ENCODE assay signal across 32 cellular contexts in genomic region chr1:92016720-92017316, GRCh38. TPM values are rescaled to one million over a fixed set of nuclear protein-coding genes. Genes with fewer than 3 reads are reported as not detected.
DNase-seq lines count a peak whose midpoint lies in the region; ATAC-seq, FAIRE-seq and TF ChIP-seq lines count a peak whose summit lies in the region.
"Had no signal": no experiment of that assay in that cellular context is flagged by ENCODE, and none has a peak within 500 bp of the region (broad histone marks: within the 10 kb centered on the region; RNA-seq: fewer than 3 reads in every experiment).

No MANE protein-coding gene starts in this region.

- H3K79me1 ChIP-seq in H1 (ENCODE audit: low read depth, low read length): no peaks in the 10 kb centered on the region

- WGBS in H1 (ENCODE audit: extremely low coverage in 1 of 2, insufficient coverage in 1 of 2, insufficient read length in 1 of 2, insufficient replicate concordance in 2 of 2, low coverage in 1 of 2, low lambda C conversion rate in 2 of 2, missing lambda C conversion rate in 1 of 2), 2 experiments: 87 to 100% methylated on average over 1 to 5 of the region's 5 CpGs
- WGBS in suprapubic skin: 89% methylated on average over 5 of the region's 5 CpGs

- CTCF ChIA-PET in CD8-positive, alpha-beta memory T cell (lab: Charles Lee): no interaction called here
- CTCF ChIA-PET in H1 (lab: Charles Lee; ENCODE audit: partially characterized antibody): no interaction called here

- TF ChIP-seq RAD21 in H1 (IDR thresholded peaks at IDR 0.05 in 1 of 2, conservative IDR thresholded peaks at IDR 0.05 in 1 of 2; ENCODE audit: low read depth in 2 of 2, low read length in 2 of 2): no peak

- H2BK120ac ChIP-seq in H1 (replicated peaks; ENCODE audit: low read depth, low read length): no peak overlapping the region

- H3K4me2 ChIP-seq in GM23338: no peak overlapping the region
- no peak overlapping the region for H3K4me2 ChIP-seq in H1 (ENCODE audit: insufficient read depth in 1 of 2, low read depth in 2 of 2, low read length in 2 of 2)

- H3K4me3 Mint-ChIP-seq in CD8-positive, alpha-beta memory T cell: peak overlapping the region in 6 of 7 donors; percentile 28 to 84 (median 48)
- no peak overlapping the region for H3K4me3 Mint-ChIP-seq in GM23338
- H3K4me3 Mint-ChIP-seq in T-helper 2 cell treated with Interferon-gamma antibody and Interleukin-4, amounts not matched to agents 5 μg/mL and 100 μg/mL, for 36 hours: peak overlapping the region; percentile 40
- H3K4me3 Mint-ChIP-seq: activated CD8-positive, alpha-beta T cell treated with anti-CD3 and anti-CD28 coated beads, Interleukin-2, amount 10 ng/mL, durations not matched to agents 7 days and 5 days; activated naive CD4-positive, alpha-beta T cell treated with anti-CD3 and anti-CD28 coated beads, Interleukin-2, amount 10 ng/mL, durations not matched to agents 7 days and 5 days had no signal

- ATAC-seq in GM23338: no peak
- ATAC-seq in HG03139 (IDR thresholded peaks at IDR 0.05; ENCODE audit: unreplicated experiment): no peak
- ATAC-seq: activated CD8-positive, alpha-beta T cell treated with anti-CD3 and anti-CD28 coated beads, Interleukin-2, amount 10 ng/mL, durations not matched to agents 7 days and 5 days; HCT116; left lobe of liver; right cardiac atrium; stimulated activated naive CD8-positive, alpha-beta T cell treated with anti-CD3 and anti-CD28 coated beads, Interleukin-15, Interleukin-2, amounts not matched to agents 100 U/mL and 50 U/mL, for 24 hours had no signal

- no peak overlapping the region for H4K5ac ChIP-seq in H1 (ENCODE audit: insufficient read length, low read depth, low read length)

- no peaks in the 10 kb centered on the region for H3K27me3 ChIP-seq in CD8-positive, alpha-beta memory T cell (ENCODE audit: insufficient read depth, low read length, poor library complexity, severe bottlenecking)
- no peaks in the 10 kb centered on the region for H3K27me3 ChIP-seq in GM23338 (ENCODE audit: insufficient read depth)
- no peaks in the 10 kb centered on the region for H3K27me3 ChIP-seq in H1 (replicated peaks in 1 of 4; ENCODE audit: control insufficient read depth in 3 of 4, extremely low read depth in 1 of 4, insufficient read depth in 3 of 4, low read length in 3 of 4)
- H3K27me3 ChIP-seq in suprapubic skin: peaks cover 5% of the 10 kb centered on the region
- H3K27me3 ChIP-seq: testis had no signal

- no peak for FAIRE-seq in H1 (lab: Jason Lieb, UNC)
- FAIRE-seq: bronchial epithelial cell, TTC549 had no signal

- peak overlapping the region in 7 of 8 donors; percentile 24 to 93 (median 72) for H3K27ac Mint-ChIP-seq in CD8-positive, alpha-beta memory T cell
- no peak overlapping the region for H3K27ac Mint-ChIP-seq in GM23338
- H3K27ac Mint-ChIP-seq in T-helper 2 cell treated with Interferon-gamma antibody and Interleukin-4, amounts not matched to agents 5 μg/mL and 100 μg/mL, for 36 hours: peak overlapping the region; percentile 21
- H3K27ac Mint-ChIP-seq: activated CD8-positive, alpha-beta T cell treated with anti-CD3 and anti-CD28 coated beads, Interleukin-2, amount 10 ng/mL, durations not matched to agents 7 days and 5 days; activated naive CD4-positive, alpha-beta T cell treated with anti-CD3 and anti-CD28 coated beads, Interleukin-2, amount 10 ng/mL, durations not matched to agents 7 days and 5 days had no signal

- no peak overlapping the region for H4K8ac ChIP-seq in H1 (ENCODE audit: extremely low read depth, insufficient read depth, low read length)

- no peak for TF ChIP-seq CTCF in GM23338 (conservative IDR thresholded peaks at IDR 0.05; ENCODE audit: low read depth in 2 of 2)
- TF ChIP-seq CTCF in H1 (IDR thresholded peaks at IDR 0.05; ENCODE audit: control extremely low read depth in 1 of 3, insufficient read depth in 1 of 3, low read depth in 1 of 3, low read length in 3 of 3): no peak
- no peak for TF ChIP-seq CTCF in suprapubic skin (IDR thresholded peaks at IDR 0.05)

- H3K18ac ChIP-seq in H1 (ENCODE audit: extremely low read depth, low read length): no peak overlapping the region

- no peak overlapping the region for H4K91ac ChIP-seq in H1 (replicated peaks; ENCODE audit: insufficient read length, low read length)

- no peak overlapping the region for H3K27ac ChIP-seq in CD8-positive, alpha-beta memory T cell (ENCODE audit: low read depth, low read length)
- H3K27ac ChIP-seq in GM23338 (ENCODE audit: low read depth) (no peak overlapping the region), H1 (ENCODE audit: low read depth, low read length) (no peak overlapping the region), suprapubic skin (no peak overlapping the region)
- H3K27ac ChIP-seq: C4-2B, epithelial cell of prostate, SJSA1, testis had no signal

- no peak overlapping the region for H2BK20ac ChIP-seq in H1 (ENCODE audit: low read length)

- peaks cover 0 to 5% (median 0%) of the 10 kb centered on the region in 5 donors for H3K9me3 Mint-ChIP-seq in CD8-positive, alpha-beta memory T cell
- no peaks in the 10 kb centered on the region; the same call in 2 of the 3 replicates for H3K9me3 Mint-ChIP-seq in GM23338
- H3K9me3 Mint-ChIP-seq in T-helper 2 cell treated with Interferon-gamma antibody and Interleukin-4, amounts not matched to agents 5 μg/mL and 100 μg/mL, for 36 hours: no peaks in the 10 kb centered on the region
- H3K9me3 Mint-ChIP-seq: activated naive CD4-positive, alpha-beta T cell treated with anti-CD3 and anti-CD28 coated beads, Interleukin-2, amount 10 ng/mL, durations not matched to agents 7 days and 5 days had no signal

- H3K4me3 ChIP-seq in CD8-positive, alpha-beta memory T cell (ENCODE audit: low read length): no peak overlapping the region
- H3K4me3 ChIP-seq in GM23338 (no peak overlapping the region), H1 (ENCODE audit: extremely low read depth in 1 of 4, insufficient read depth in 2 of 4, low read depth in 3 of 4, low read length in 4 of 4) (no peak overlapping the region), suprapubic skin (no peak overlapping the region)
- H3K4me3 ChIP-seq: SJSA1, testis had no signal

- H2BK5ac ChIP-seq in H1 (ENCODE audit: low read depth, low read length): no peak overlapping the region

- H2BK15ac ChIP-seq in H1 (ENCODE audit: low read length): no peak overlapping the region

- peaks cover 15 to 20% (median 18%) of the 10 kb centered on the region in 3 donors for H3K4me1 Mint-ChIP-seq in CD8-positive, alpha-beta memory T cell
- H3K4me1 Mint-ChIP-seq in GM23338: no peaks in the 10 kb centered on the region
- peaks cover 15% of the 10 kb centered on the region for H3K4me1 Mint-ChIP-seq in T-helper 2 cell treated with Interferon-gamma antibody and Interleukin-4, amounts not matched to agents 5 μg/mL and 100 μg/mL, for 36 hours (ENCODE audit: low read depth)

- H2AFZ ChIP-seq in GM23338 (peak overlapping the region; percentile 57; the same call in 1 of the 2 replicates), H1 (ENCODE audit: low read length) (0 out of 2 replicates have a peak overlapping the region, but pooled peaks have one; percentile 9)

- H3K4ac ChIP-seq in H1 (replicated peaks; ENCODE audit: insufficient read length, low read depth, low read length): no peak overlapping the region

- no peak overlapping the region for H3K23ac ChIP-seq in H1 (ENCODE audit: insufficient read length)

- no peaks in the 10 kb centered on the region for H3K9me3 ChIP-seq in CD8-positive, alpha-beta memory T cell (ENCODE audit: low read length)
- no peaks in the 10 kb centered on the region for H3K9me3 ChIP-seq in H1 (ENCODE audit: insufficient read depth in 2 of 2, low read depth in 1 of 2, low read length in 1 of 2)
- no peaks in the 10 kb centered on the region for H3K9me3 ChIP-seq in suprapubic skin
- H3K9me3 ChIP-seq: SJSA1, testis had no signal

- no peaks in the 10 kb centered on the region for H3K9me2 ChIP-seq in GM23338 (ENCODE audit: insufficient read depth)

- H3K79me2 ChIP-seq in GM23338 (replicated peaks; ENCODE audit: insufficient read depth) (no peaks in the 10 kb centered on the region), H1 (ENCODE audit: control insufficient read depth in 1 of 2, insufficient read depth in 2 of 2, low read length in 2 of 2) (no peaks in the 10 kb centered on the region)

- POLR2A ChIA-PET in CD8-positive, alpha-beta memory T cell (lab: Charles Lee): no interaction called here
- POLR2A ChIA-PET in H1 (lab: Charles Lee; ENCODE audit: partially characterized antibody): no interaction called here

- no peak overlapping the region for H3K9ac ChIP-seq in H1 (replicated peaks in 1 of 4; ENCODE audit: extremely low read depth in 1 of 4, low read depth in 3 of 4, low read length in 3 of 4)

- no peak overlapping the region for H3K14ac ChIP-seq in H1 (ENCODE audit: insufficient read length)

- H2BK12ac ChIP-seq in H1 (ENCODE audit: low read depth, low read length): no peak overlapping the region

- no peak overlapping the region for H2AK5ac ChIP-seq in H1 (ENCODE audit: low read depth, low read length)

- H3K23me2 ChIP-seq in H1 (ENCODE audit: low read depth, low read length): no peaks in the 10 kb centered on the region

- no peaks in the 10 kb centered on the region for H3F3A ChIP-seq in GM23338 (replicated peaks; ENCODE audit: low read depth)

- H3K27me3 Mint-ChIP-seq in CD8-positive, alpha-beta memory T cell: peaks cover under 1 to 3% of the 10 kb centered on the region in 2 donors
- H3K27me3 Mint-ChIP-seq in GM23338 (ENCODE audit: insufficient read depth, low read depth, poor library complexity): peaks cover 1% of the 10 kb centered on the region
- H3K27me3 Mint-ChIP-seq in T-helper 2 cell treated with Interferon-gamma antibody and Interleukin-4, amounts not matched to agents 5 μg/mL and 100 μg/mL, for 36 hours (ENCODE audit: low read depth): peaks cover 22% of the 10 kb centered on the region

- peak in 1 of 5 donors; percentile 2 for DNase-seq in CD8-positive, alpha-beta memory T cell
- DNase-seq in GM23338 (ENCODE audit: low spot score) (no peak), H1 (ENCODE audit: low read depth in 1 of 2, low spot score in 2 of 2) (no peak), retina (no peak), AML-193 (lab: John Stamatoyannopoulos, UW) (no peak), suprapubic skin (ENCODE audit: low spot score in 2 of 2) (no peak)
- DNase-seq in T-helper 2 cell treated with Interferon-gamma antibody and Interleukin-4, amounts not matched to agents 5 μg/mL and 100 μg/mL, for 36 hours (ENCODE audit: low spot score): peak; percentile 10
- DNase-seq: activated CD4-positive, alpha-beta T cell treated with anti-CD3 and anti-CD28 coated beads for 1 hour; activated CD8-positive, alpha-beta T cell treated with anti-CD3 and anti-CD28 coated beads, Interleukin-2, amount 10 ng/mL, durations not matched to agents 7 days and 5 days; activated naive CD4-positive, alpha-beta T cell treated with anti-CD3 and anti-CD28 coated beads, Interleukin-2, amount 10 ng/mL, durations not matched to agents 7 days and 5 days; aorta; effector CD8-positive, alpha-beta T cell; Kasumi-1; MV-4-11; NCI-H1436 treated with DMSO at 0.1 percent for 48 hours; NCI-H446; NCI-H774; right cardiac atrium; stimulated activated CD4-positive, alpha-beta T cell treated with anti-CD3 and anti-CD28 coated beads, Interleukin-1b, Interleukin-23, amount 100 ng/mL, for 48 hours; stimulated activated naive CD8-positive, alpha-beta T cell treated with anti-CD3 and anti-CD28 coated beads, Interleukin-15, Interleukin-2, amounts not matched to agents 100 U/mL and 50 U/mL, for 24 hours; T-helper 1 cell; testis had no signal

- peaks cover 10% of the 10 kb centered on the region for H3K4me1 ChIP-seq in CD8-positive, alpha-beta memory T cell (ENCODE audit: insufficient read depth, low read length)
- H3K4me1 ChIP-seq in GM23338 (ENCODE audit: insufficient read depth): no peaks in the 10 kb centered on the region
- H3K4me1 ChIP-seq in H1 (replicated peaks in 1 of 4; ENCODE audit: control insufficient read depth in 3 of 4, insufficient read depth in 4 of 4, low read length in 3 of 4): no peaks in the 10 kb centered on the region
- H3K4me1 ChIP-seq in suprapubic skin: no peaks in the 10 kb centered on the region
- H3K4me1 ChIP-seq: SJSA1, testis had no signal

- H4K20me1 ChIP-seq in GM23338 (replicated peaks; ENCODE audit: insufficient read depth) (no peaks in the 10 kb centered on the region), H1 (replicated peaks in 1 of 2; ENCODE audit: control insufficient read depth in 1 of 2, insufficient read depth in 2 of 2, low read length in 2 of 2) (no peaks in the 10 kb centered on the region)

- TF ChIP-seq EP300 in H1 (IDR thresholded peaks at IDR 0.05; ENCODE audit: borderline replicate concordance in 1 of 2, low read depth in 2 of 2, low read length in 2 of 2): no peak
- TF ChIP-seq EP300 in suprapubic skin (IDR thresholded peaks at IDR 0.05): no peak

- no peak overlapping the region for H3K56ac ChIP-seq in H1 (replicated peaks; ENCODE audit: insufficient read length, low read depth, low read length)

- TF ChIP-seq POLR2A in H1 (IDR thresholded peaks at IDR 0.05; ENCODE audit: control extremely low read depth in 1 of 2, low read depth in 2 of 2, low read length in 2 of 2): no peak
- TF ChIP-seq POLR2A in suprapubic skin (IDR thresholded peaks at IDR 0.05): no peak

- peaks cover 0 to 10% (median 0%) of the 10 kb centered on the region in 3 donors for H3K36me3 Mint-ChIP-seq in CD8-positive, alpha-beta memory T cell
- H3K36me3 Mint-ChIP-seq in GM23338 (ENCODE audit: low read depth): no peaks in the 10 kb centered on the region
- H3K36me3 Mint-ChIP-seq in T-helper 2 cell treated with Interferon-gamma antibody and Interleukin-4, amounts not matched to agents 5 μg/mL and 100 μg/mL, for 36 hours (ENCODE audit: low read depth): no peaks in the 10 kb centered on the region
- H3K36me3 Mint-ChIP-seq: activated naive CD4-positive, alpha-beta T cell treated with anti-CD3 and anti-CD28 coated beads, Interleukin-2, amount 10 ng/mL, durations not matched to agents 7 days and 5 days had no signal

- H3K36me3 ChIP-seq in CD8-positive, alpha-beta memory T cell (ENCODE audit: insufficient read depth, low read length): no peaks in the 10 kb centered on the region
- H3K36me3 ChIP-seq in GM23338 (ENCODE audit: insufficient read depth) (no peaks in the 10 kb centered on the region), H1 (ENCODE audit: control insufficient read depth in 2 of 4, insufficient read depth in 4 of 4, low read length in 3 of 4) (no peaks in the 10 kb centered on the region), suprapubic skin (no peaks in the 10 kb centered on the region)
- H3K36me3 ChIP-seq: SJSA1 had no signal

RNA-seq across cellular contexts. Expression of gene EPHX4, which starts 13.0 kb away (rescaled TPM):
- under 1 TPM; 0.15 to 0.62 TPM for total RNA-seq in CD8-positive, alpha-beta memory T cell
- 2.2 TPM for polyA plus RNA-seq in CD8-positive, alpha-beta memory T cell
- 1.1 TPM in 1 of 2 replicates, not detected in the other for total RNA-seq in GM23338 (2014; rRNA removed; shearing (Covaris generic))
- polyA plus RNA-seq in GM23338 (2016; fragmentation: Nextera tagmentation; extraction: Ambion mirVana) (1.1 and 1.3 TPM in 2 replicates), H1 (2011; rRNA removed) (0.27 and 0.44 TPM in 2 replicates)
- 0.88 TPM in 2 replicates for total RNA-seq in H1 (2021; fragmentation: NEBNext Ultra II Directional; extraction: Animal tissue kit (Norgen Biotek cat#: 25700))
- polyA plus RNA-seq in H1 (2011; cell fraction: cytosol; rRNA removed): 0.56 TPM
- polyA plus RNA-seq in H1 (2011; cell fraction: nucleus; rRNA removed): 0.33 TPM
- 0.29 to 0.73 TPM (median 0.55 TPM) in 4 replicates for polyA plus RNA-seq in H1 (2012, experiment 1 of 2)
- 0.63 TPM for polyA plus RNA-seq in H1 (2012, experiment 2 of 2)
- polyA plus RNA-seq in H1 (2013, experiment 1 of 2): 1.7 TPM
- 2.1 TPM for polyA plus RNA-seq in H1 (2013, experiment 2 of 2)
- 0.13 TPM in 1 of 2 replicates, not detected in the other for polyA minus RNA-seq in H1 (2011; rRNA and poly(A)+ RNA removed)
- not detected for polyA minus RNA-seq in H1 (2011; cell fraction: cytosol; rRNA and poly(A)+ RNA removed)
- 0.60 TPM for polyA minus RNA-seq in H1 (2011; cell fraction: nucleus; rRNA and poly(A)+ RNA removed)
- 1 to 10 TPM in 1 of 4 donors, under 1 TPM in 2, not detected in 1; 0.55 to 2.6 (median 0.68) TPM for total RNA-seq in suprapubic skin
- total RNA-seq: activated CD8-positive, alpha-beta T cell treated with anti-CD3 and anti-CD28 coated beads, Interleukin-2, amount 10 ng/mL, durations not matched to agents 7 days and 5 days; left lobe of liver; SJSA1 had no signal
- polyA plus RNA-seq: aorta had no signal

RNA-seq across cellular contexts. Expression of gene SETSIP, which starts 58.4 kb away (rescaled TPM):
- under 1 TPM; 0.38 to 0.39 TPM for total RNA-seq in CD8-positive, alpha-beta memory T cell
- polyA plus RNA-seq in CD8-positive, alpha-beta memory T cell: not detected
- total RNA-seq in GM23338 (2014; rRNA removed; shearing (Covaris generic)): 0.89 and 0.94 TPM in 2 replicates
- polyA plus RNA-seq in GM23338 (2016; fragmentation: Nextera tagmentation; extraction: Ambion mirVana): 0.68 and 0.92 TPM in 2 replicates
- total RNA-seq in H1 (2021; fragmentation: NEBNext Ultra II Directional; extraction: Animal tissue kit (Norgen Biotek cat#: 25700)): not detected in 2 replicates
- polyA plus RNA-seq in H1 (2011; rRNA removed): 0.14 TPM in 1 of 2 replicates, not detected in the other
- 0.12 TPM for polyA plus RNA-seq in H1 (2011; cell fraction: cytosol; rRNA removed)
- not detected for polyA plus RNA-seq in H1 (2011; cell fraction: nucleus; rRNA removed)
- polyA plus RNA-seq in H1 (2012, experiment 1 of 2): 1.1 to 2.0 TPM (median 1.2 TPM) in 4 replicates
- polyA plus RNA-seq in H1 (2012, experiment 2 of 2): 2.3 TPM
- 1.0 TPM for polyA plus RNA-seq in H1 (2013, experiment 1 of 2)
- polyA plus RNA-seq in H1 (2013, experiment 2 of 2): 1.6 TPM
- 0.20 TPM in 1 of 2 replicates, not detected in the other for polyA minus RNA-seq in H1 (2011; rRNA and poly(A)+ RNA removed)
- not detected for polyA minus RNA-seq in H1 (2011; cell fraction: cytosol; rRNA and poly(A)+ RNA removed)
- not detected for polyA minus RNA-seq in H1 (2011; cell fraction: nucleus; rRNA and poly(A)+ RNA removed)
- total RNA-seq in suprapubic skin: not detected
- total RNA-seq: aorta, left lobe of liver, right cardiac atrium, RPMI7951, SJSA1, testis, ureter had no signal
- polyA plus RNA-seq: right cardiac atrium had no signal
